In the genomic region with DNA sequence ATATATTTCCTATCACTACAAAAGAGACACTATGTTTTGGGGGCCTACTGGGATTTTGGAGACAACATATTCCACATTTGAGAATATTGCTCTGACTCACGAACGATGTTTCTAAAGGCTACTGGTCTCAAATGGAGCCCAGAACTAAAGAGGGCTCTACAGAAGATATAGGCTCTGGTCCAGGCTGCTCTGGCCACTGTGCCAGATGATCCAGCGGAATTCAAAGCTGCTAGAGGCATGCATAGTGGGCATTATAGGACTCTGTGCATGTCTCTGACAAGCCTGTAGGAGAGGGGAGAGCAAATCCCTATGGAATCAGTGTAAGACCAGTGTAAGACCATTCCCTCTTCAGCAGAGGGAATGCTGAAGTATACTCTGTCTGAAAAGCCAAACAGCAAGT, we compare ENCODE assay signal across 32 cellular contexts. TPM values are rescaled to one million over a fixed set of nuclear protein-coding genes. Genes with fewer than 3 reads are reported as not detected.
"Had no signal": no experiment of that assay in that cellular context is flagged by ENCODE, and none has a peak within 500 bp of the region (broad histone marks: within the 10 kb centered on the region; RNA-seq: fewer than 3 reads in every experiment).

No MANE protein-coding gene starts in this region.

- H3K36me3 ChIP-seq: esophagus squamous epithelium, lower lobe of right lung, neutrophil, pancreas, sigmoid colon, thyroid gland had no signal

- ATAC-seq: effector memory CD8-positive, alpha-beta T cell; left lung; lower lobe of right lung; natural killer cell treated with Interleukin-12 subunit alpha and Interleukin-12 subunit beta and Interleukin-15 and Interleukin-18, amount 100 ng/mL, for 72 hours; pancreas; stimulated activated effector memory CD8-positive, alpha-beta T cell treated with anti-CD3 and anti-CD28 coated beads, Interleukin-12 subunit alpha, Interleukin-12 subunit beta, amount 100 ng/mL, for 72 hours had no signal

- FAIRE-seq: endometrium, kidney, pancreas had no signal

- H3K27ac Mint-ChIP-seq: effector memory CD8-positive, alpha-beta T cell; natural killer cell treated with Interleukin-12 subunit alpha and Interleukin-12 subunit beta and Interleukin-15 and Interleukin-18, amount 100 ng/mL, for 72 hours; progenitor cell of endocrine pancreas; stimulated activated effector memory CD8-positive, alpha-beta T cell treated with anti-CD3 and anti-CD28 coated beads, Interleukin-12 subunit alpha, Interleukin-12 subunit beta, amount 100 ng/mL, for 72 hours had no signal

- H3K4me1 ChIP-seq: left lung, lower lobe of right lung, pancreas, thyroid gland had no signal

- H3K27me3 ChIP-seq: esophagus squamous epithelium, hepatocyte, left lung, neutrophil, pancreas, sigmoid colon, stomach, thyroid gland had no signal

- H3K9me3 ChIP-seq: esophagus squamous epithelium, left lung, lower lobe of right lung, neutrophil, pancreas, sigmoid colon, stomach, thyroid gland had no signal

- H3K4me3 ChIP-seq: coronary artery, esophagus squamous epithelium, hepatocyte, left lung, lower lobe of right lung, pancreas, sigmoid colon, stomach, thyroid gland had no signal

- H3K4me3 Mint-ChIP-seq: effector memory CD8-positive, alpha-beta T cell; natural killer cell treated with Interleukin-12 subunit alpha and Interleukin-12 subunit beta and Interleukin-15 and Interleukin-18, amount 100 ng/mL, for 72 hours; neural crest cell; stimulated activated effector memory CD8-positive, alpha-beta T cell treated with anti-CD3 and anti-CD28 coated beads, Interleukin-12 subunit alpha, Interleukin-12 subunit beta, amount 100 ng/mL, for 72 hours had no signal

- H3K36me3 Mint-ChIP-seq: natural killer cell treated with Interleukin-12 subunit alpha and Interleukin-12 subunit beta and Interleukin-15 and Interleukin-18, amount 100 ng/mL, for 72 hours had no signal

- H2AFZ ChIP-seq: hepatocyte had no signal

- H3K4me2 ChIP-seq: hepatocyte had no signal

- H3K9me3 Mint-ChIP-seq: effector memory CD8-positive, alpha-beta T cell; natural killer cell treated with Interleukin-12 subunit alpha and Interleukin-12 subunit beta and Interleukin-15 and Interleukin-18, amount 100 ng/mL, for 72 hours; stimulated activated effector memory CD8-positive, alpha-beta T cell treated with anti-CD3 and anti-CD28 coated beads, Interleukin-12 subunit alpha, Interleukin-12 subunit beta, amount 100 ng/mL, for 72 hours had no signal

- H3K27ac ChIP-seq: coronary artery, esophagus squamous epithelium, hepatocyte, left lung, lower lobe of right lung, neutrophil, pancreas, sigmoid colon, stomach, thyroid gland had no signal

- DNase-seq: dermis blood vessel endothelial cell; effector memory CD8-positive, alpha-beta T cell; erythroblast; esophagus squamous epithelium; foreskin melanocyte; kidney; left lung; lower lobe of right lung; naive B cell; pancreas; sigmoid colon; stimulated activated CD4-positive, alpha-beta T cell treated with anti-CD3 and anti-CD28 coated beads, Interleukin-2, amount 100 ng/mL, for 24 hours; stimulated activated CD4-positive, alpha-beta T cell treated with anti-CD3 and anti-CD28 coated beads, Interleukin-4, amount 100 ng/mL, for 24 hours; stimulated activated naive CD4-positive, alpha-beta T cell treated with Interleukin-2 at 50 U/mL for 16 hours; stomach; thyroid gland; trophoblast cell had no signal

- H3K27me3 Mint-ChIP-seq: effector memory CD8-positive, alpha-beta T cell; naive B cell; natural killer cell treated with Interleukin-12 subunit alpha and Interleukin-12 subunit beta and Interleukin-15 and Interleukin-18, amount 100 ng/mL, for 72 hours; progenitor cell of endocrine pancreas had no signal

RNA-seq across cellular contexts. Expression of a gene that starts 4.1 kb away (rescaled TPM):
- polyA plus RNA-seq: pancreas, stomach had no signal

RNA-seq across cellular contexts. Expression of a gene that starts 38.3 kb away (rescaled TPM):
- total RNA-seq: lower lobe of right lung, mesenteric fat pad, mononuclear cell had no signal
- polyA plus RNA-seq: sigmoid colon, stomach had no signal

RNA-seq across cellular contexts. Expression of a gene that starts 56.4 kb away (rescaled TPM):
- total RNA-seq: dermis blood vessel endothelial cell; esophagus squamous epithelium; hepatocyte; kidney; left lung; lower lobe of right lung; mesenteric fat pad; mononuclear cell; natural killer cell treated with Interleukin-12 subunit alpha and Interleukin-12 subunit beta and Interleukin-15 and Interleukin-18, amount 100 ng/mL, for 72 hours; neural crest cell; omental fat pad; pancreas; progenitor cell of endocrine pancreas; sigmoid colon; skeletal muscle tissue; stomach; subcutaneous adipose tissue; temporal lobe; thyroid gland; ureter had no signal
- polyA plus RNA-seq: hepatocyte, pancreas, sigmoid colon, stomach had no signal
